In genomic region chr4:144721994-144722393, GRCh38 we compare ENCODE assay signal across 20 cellular contexts.
"Had no signal": no experiment of that assay in that cellular context is flagged by ENCODE, and none has a peak within 500 bp of the region (broad histone marks: within the 10 kb centered on the region; RNA-seq: fewer than 3 reads in every experiment).

No MANE protein-coding gene starts in this region.

- H3K27ac ChIP-seq: epithelial cell of prostate, lower lobe of right lung, pancreas, skin epidermis, spleen, stomach, thyroid gland, vagina had no signal

- H3K36me3 ChIP-seq: lower lobe of right lung, pancreas, spleen, stomach, thyroid gland, vagina had no signal

- ATAC-seq: esophagus mucosa, left ventricle myocardium superior, lower lobe of right lung, natural killer cell, right cardiac atrium had no signal

- H3K27ac Mint-ChIP-seq: natural killer cell, progenitor cell of endocrine pancreas had no signal

- H3K4me3 ChIP-seq: dorsolateral prefrontal cortex, lower lobe of right lung, pancreas, skin epidermis, spleen, stomach, thyroid gland, vagina had no signal

- H3K9me3 ChIP-seq: lower lobe of right lung, pancreas, spleen, stomach, thyroid gland, vagina had no signal

- H3K27me3 Mint-ChIP-seq: progenitor cell of endocrine pancreas had no signal

- DNase-seq: cortex of kidney; dorsolateral prefrontal cortex; effector CD4-positive, alpha-beta T cell; foreskin melanocyte; left ventricle myocardium superior; lower lobe of right lung; natural killer cell; occipital lobe; pancreas; right cardiac atrium; spleen; stimulated activated naive CD4-positive, alpha-beta T cell treated with Interleukin-2 at 50 U/mL for 16 hours; stomach; thyroid gland; trophoblast cell had no signal

- H3K36me3 Mint-ChIP-seq: natural killer cell had no signal

- H3K4me3 Mint-ChIP-seq: natural killer cell had no signal

- H3K9me3 Mint-ChIP-seq: natural killer cell had no signal

- H3K4me1 Mint-ChIP-seq: natural killer cell had no signal

- H3K4me1 ChIP-seq: lower lobe of right lung, spleen, stomach, thyroid gland, vagina had no signal

- H3K27me3 ChIP-seq: dorsolateral prefrontal cortex, pancreas, spleen, stomach, thyroid gland, vagina had no signal
